In the genomic region with DNA sequence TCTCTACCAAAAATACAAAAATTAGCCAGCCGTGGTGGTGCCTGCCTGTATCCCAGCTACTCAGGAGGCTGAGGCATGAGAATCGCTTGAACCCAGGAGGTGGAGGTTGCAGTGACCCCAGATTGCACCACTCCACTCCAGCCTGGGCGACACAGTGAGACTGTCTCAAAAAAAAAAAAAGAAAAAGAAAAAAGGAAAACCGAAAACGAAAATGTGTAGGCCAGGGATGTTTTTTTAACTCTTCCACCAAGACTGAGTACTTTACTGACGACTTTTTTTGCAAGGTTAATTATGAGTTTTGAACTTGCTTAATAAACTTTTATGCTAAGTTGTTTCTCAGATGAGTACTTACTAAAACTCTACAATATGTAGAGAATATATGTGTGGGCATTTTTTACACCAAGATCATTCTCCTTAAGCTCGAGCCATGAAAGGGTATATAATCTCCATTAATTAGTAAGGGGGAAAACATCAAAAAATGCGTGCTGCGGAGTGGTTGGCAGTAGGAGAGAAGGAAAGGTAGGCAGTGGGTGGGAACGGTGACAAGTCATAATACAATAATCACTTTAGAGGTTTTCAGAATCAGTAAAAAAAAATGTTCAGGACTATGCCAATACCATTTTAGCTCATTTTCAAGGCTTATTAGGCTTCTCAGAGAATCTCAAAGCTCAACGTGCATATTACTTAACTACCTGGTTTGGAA, we compare ENCODE assay signal across 1 cellular context.
TF ChIP-seq lines count a peak whose summit lies in the region.

No MANE protein-coding gene starts in this region.

TF ChIP-seq in GM23338, 12 proteins besides CTCF, POLR2A, EP300 and RAD21:
- TF ChIP-seq REST (IDR thresholded peaks at IDR 0.05; ENCODE audit: unreplicated experiment) (no peak), POLR2AphosphoS5 (IDR thresholded peaks at IDR 0.05; ENCODE audit: low read depth) (no peak), CREB1 (CRISPR knock-in tag; IDR thresholded peaks at IDR 0.05; ENCODE audit: low read depth) (no peak)
